In genomic region chr17:45132569-45133463, GRCh38 we compare ENCODE assay signal across 1 cellular context.
TF ChIP-seq lines count a peak whose summit lies in the region.

No MANE protein-coding gene starts in this region.

TF ChIP-seq in WTC11, 78 proteins besides CTCF, POLR2A, EP300 and RAD21 (continued from another document and continues in another):
- TF ChIP-seq ZNF281 (CRISPR knock-in tag; IDR thresholded peaks at IDR 0.05) (no peak), PRDM15 (CRISPR knock-in tag; IDR thresholded peaks at IDR 0.05) (peak; percentile 73), ZNF396 (CRISPR knock-in tag; IDR thresholded peaks at IDR 0.05; ENCODE audit: borderline replicate concordance) (no peak), OVOL2 (CRISPR knock-in tag; IDR thresholded peaks at IDR 0.05; ENCODE audit: borderline replicate concordance) (no peak), ELF4 (CRISPR knock-in tag; IDR thresholded peaks at IDR 0.05; ENCODE audit: low read depth) (no peak), KAT7 (CRISPR knock-in tag; IDR thresholded peaks at IDR 0.05; ENCODE audit: borderline replicate concordance) (no peak), FOXP1 (CRISPR knock-in tag; IDR thresholded peaks at IDR 0.05; ENCODE audit: borderline replicate concordance) (peak; percentile 82; the same call in 1 of the 2 replicates), EMX1 (CRISPR knock-in tag; IDR thresholded peaks at IDR 0.05) (no peak), CREM (CRISPR knock-in tag; IDR thresholded peaks at IDR 0.05) (0 out of 2 replicates have a peak, but pooled peaks have one; percentile 35), JAZF1 (CRISPR knock-in tag; IDR thresholded peaks at IDR 0.05) (no peak), ESRRA (CRISPR knock-in tag; IDR thresholded peaks at IDR 0.05; ENCODE audit: borderline replicate concordance) (no peak), FOXP4 (CRISPR knock-in tag; IDR thresholded peaks at IDR 0.05) (no peak; the same call in 1 of the 2 replicates), HMGXB4 (CRISPR knock-in tag; IDR thresholded peaks at IDR 0.05) (peak; percentile 52; the same call in 1 of the 2 replicates), NR1H2 (CRISPR knock-in tag; IDR thresholded peaks at IDR 0.05) (no peak), NR3C1 (CRISPR knock-in tag; conservative IDR thresholded peaks at IDR 0.05; ENCODE audit: low read depth) (no peak), TEAD1 (CRISPR knock-in tag; IDR thresholded peaks at IDR 0.05) (no peak), TP53 (CRISPR knock-in tag; IDR thresholded peaks at IDR 0.05) (peak; percentile 42; the same call in 1 of the 2 replicates), AFF4 (CRISPR knock-in tag; IDR thresholded peaks at IDR 0.05; ENCODE audit: borderline replicate concordance) (no peak), NFE2L1 (CRISPR knock-in tag; IDR thresholded peaks at IDR 0.05) (no peak), ZNF263 (CRISPR knock-in tag; IDR thresholded peaks at IDR 0.05; ENCODE audit: low read depth) (no peak), SOX15 (CRISPR knock-in tag; IDR thresholded peaks at IDR 0.05) (no peak), AR (CRISPR knock-in tag; IDR thresholded peaks at IDR 0.05) (no peak), USF2 (CRISPR knock-in tag; IDR thresholded peaks at IDR 0.05) (no peak), ATF6 (CRISPR knock-in tag; IDR thresholded peaks at IDR 0.05) (no peak), MLX (CRISPR knock-in tag; IDR thresholded peaks at IDR 0.05) (no peak), RORB (CRISPR knock-in tag; IDR thresholded peaks at IDR 0.05) (no peak), GABPB1 (CRISPR knock-in tag; IDR thresholded peaks at IDR 0.05) (0 out of 2 replicates have a peak, but pooled peaks have one; percentile 21), RELA (CRISPR knock-in tag; IDR thresholded peaks at IDR 0.05; ENCODE audit: borderline replicate concordance) (no peak), SMAD3 (CRISPR knock-in tag; IDR thresholded peaks at IDR 0.05; ENCODE audit: borderline replicate concordance) (no peak), JUN (CRISPR knock-in tag; IDR thresholded peaks at IDR 0.05) (no peak), CBFB (CRISPR knock-in tag; IDR thresholded peaks at IDR 0.05; ENCODE audit: low read depth) (no peak), MYBL2 (CRISPR knock-in tag; IDR thresholded peaks at IDR 0.05) (no peak), ZNF671 (CRISPR knock-in tag; IDR thresholded peaks at IDR 0.05) (no peak), GRHL2 (CRISPR knock-in tag; IDR thresholded peaks at IDR 0.05; ENCODE audit: insufficient replicate concordance, severe bottlenecking) (no peak), ZNF219 (CRISPR knock-in tag; IDR thresholded peaks at IDR 0.05; ENCODE audit: borderline replicate concordance) (no peak)
